ENCODE assay signal across 15 cellular contexts in genomic region chr3:160330690-160331089, GRCh38.
"Had no signal": no experiment of that assay in that cellular context is flagged by ENCODE, and none has a peak within 500 bp of the region (broad histone marks: within the 10 kb centered on the region; RNA-seq: fewer than 3 reads in every experiment).

No MANE protein-coding gene starts in this region.

- H3K27ac Mint-ChIP-seq: activated T-helper 2 cell treated with anti-CD3 and anti-CD28 coated beads, Interferon-gamma antibody, Interleukin-2, Interleukin-4, amounts not matched to agents 10 μg/mL and 5 μg/mL and 100 μg/mL, durations not matched to agents 14 hours and 24 hours and 36 hours; naive thymus-derived CD4-positive, alpha-beta T cell; stimulated activated naive CD8-positive, alpha-beta T cell treated with anti-CD3 and anti-CD28 coated beads, Interleukin-15, amount 100 ng/mL, for 72 hours; type B pancreatic cell had no signal

- H3K36me3 ChIP-seq: adrenal gland, esophagus muscularis mucosa, right atrium auricular region had no signal

- H3K4me1 ChIP-seq: adrenal gland, esophagus muscularis mucosa, right atrium auricular region had no signal

- H3K9me3 Mint-ChIP-seq: activated T-helper 2 cell treated with anti-CD3 and anti-CD28 coated beads, Interferon-gamma antibody, Interleukin-2, Interleukin-4, amounts not matched to agents 10 μg/mL and 5 μg/mL and 100 μg/mL, durations not matched to agents 14 hours and 24 hours and 36 hours had no signal

- H3K27me3 ChIP-seq: adrenal gland, esophagus muscularis mucosa, right atrium auricular region had no signal

- H3K27ac ChIP-seq: adrenal gland, coronary artery, esophagus muscularis mucosa, right atrium auricular region had no signal

- H3K9me3 ChIP-seq: adrenal gland, esophagus muscularis mucosa, right atrium auricular region had no signal

- H3K4me3 ChIP-seq: adrenal gland, coronary artery, esophagus muscularis mucosa, right atrium auricular region had no signal

- H3K4me1 Mint-ChIP-seq: naive thymus-derived CD4-positive, alpha-beta T cell; stimulated activated naive CD8-positive, alpha-beta T cell treated with anti-CD3 and anti-CD28 coated beads, Interleukin-15, amount 100 ng/mL, for 72 hours had no signal

- H3K4me3 Mint-ChIP-seq: naive thymus-derived CD4-positive, alpha-beta T cell; stimulated activated naive CD8-positive, alpha-beta T cell treated with anti-CD3 and anti-CD28 coated beads, Interleukin-15, amount 100 ng/mL, for 72 hours; type B pancreatic cell had no signal

- ATAC-seq: left lobe of liver; naive thymus-derived CD4-positive, alpha-beta T cell; stimulated activated naive CD8-positive, alpha-beta T cell treated with anti-CD3 and anti-CD28 coated beads, Interleukin-15, amount 100 ng/mL, for 72 hours had no signal

- FAIRE-seq: islet of Langerhans had no signal

- H3K27me3 Mint-ChIP-seq: naive thymus-derived CD4-positive, alpha-beta T cell; progenitor cell of endocrine pancreas; stimulated activated naive CD8-positive, alpha-beta T cell treated with anti-CD3 and anti-CD28 coated beads, Interleukin-15, amount 100 ng/mL, for 72 hours; type B pancreatic cell had no signal

- H3K36me3 Mint-ChIP-seq: type B pancreatic cell had no signal

- DNase-seq: activated CD4-positive, alpha-beta T cell treated with anti-CD3 and anti-CD28 coated beads, Interleukin-2, amount 50 U/mL, for 1 hour; activated naive CD4-positive, alpha-beta T cell treated with anti-CD3 and anti-CD28 coated beads, Interleukin-2, amount 50 U/mL, for 16 hours; adrenal gland; central memory CD4-positive, alpha-beta T cell; naive thymus-derived CD4-positive, alpha-beta T cell; stimulated activated naive CD8-positive, alpha-beta T cell treated with anti-CD3 and anti-CD28 coated beads, Interleukin-15, amount 100 ng/mL, for 72 hours; T-helper 9 cell had no signal
